In genomic region chr19:49335784-49336481, GRCh38 we compare ENCODE assay signal across 2 cellular contexts.
TF ChIP-seq lines count a peak whose summit lies in the region.

No MANE protein-coding gene starts in this region.

TF ChIP-seq in liver, 16 proteins besides CTCF, POLR2A, EP300 and RAD21:
- TF ChIP-seq MAX (IDR thresholded peaks at IDR 0.05), result no peak
- no peak for TF ChIP-seq SP1 (IDR thresholded peaks at IDR 0.05)
- TF ChIP-seq EGR1 (IDR thresholded peaks at IDR 0.05; ENCODE audit: low read depth in 2 of 2), result no peak
- TF ChIP-seq RXRA (IDR thresholded peaks at IDR 0.05), result no peak
- TF ChIP-seq HNF4G (IDR thresholded peaks at IDR 0.05), result no peak
- TF ChIP-seq REST (IDR thresholded peaks at IDR 0.05), result no peak
- TF ChIP-seq FOXA2 (IDR thresholded peaks at IDR 0.05), result no peak
- no peak for TF ChIP-seq YY1 (IDR thresholded peaks at IDR 0.05)
- no peak for TF ChIP-seq JUND (IDR thresholded peaks at IDR 0.05)
- TF ChIP-seq HNF4A (conservative IDR thresholded peaks at IDR 0.05), result no peak
- no peak for TF ChIP-seq TAF1 (conservative IDR thresholded peaks at IDR 0.05)
- TF ChIP-seq FOXA1 (IDR thresholded peaks at IDR 0.05), result no peak

TF ChIP-seq in HepG2, 621 proteins besides CTCF, POLR2A, EP300 and RAD21:
- no peak for TF ChIP-seq ERF (CRISPR knock-in tag; IDR thresholded peaks at IDR 0.05)
- TF ChIP-seq ZNF44 (CRISPR knock-in tag; IDR thresholded peaks at IDR 0.05), result no peak
- no peak for TF ChIP-seq CSRNP1 (CRISPR knock-in tag; IDR thresholded peaks at IDR 0.05)
- no peak for TF ChIP-seq ZBTB3 (CRISPR knock-in tag; IDR thresholded peaks at IDR 0.05; ENCODE audit: borderline replicate concordance, low read depth)
- TF ChIP-seq BRF2 (CRISPR knock-in tag; IDR thresholded peaks at IDR 0.05), result no peak
- no peak for TF ChIP-seq PCBP2 (optimal IDR thresholded peaks at IDR 0.05; ENCODE audit: low read depth, low read length, poor library complexity, severe bottlenecking)
- TF ChIP-seq ZKSCAN5 (CRISPR knock-in tag; IDR thresholded peaks at IDR 0.05), result no peak
- TF ChIP-seq PRDM4 (CRISPR knock-in tag; IDR thresholded peaks at IDR 0.05; ENCODE audit: borderline replicate concordance), result no peak
- no peak for TF ChIP-seq ZNF496 (CRISPR knock-in tag; IDR thresholded peaks at IDR 0.05; ENCODE audit: insufficient replicate concordance)
- TF ChIP-seq ZNF562 (CRISPR knock-in tag; IDR thresholded peaks at IDR 0.05; ENCODE audit: borderline replicate concordance), result no peak
- TF ChIP-seq RFX5 (IDR thresholded peaks at IDR 0.05; ENCODE audit: low read depth, low read length), result no peak
TF ChIP-seq in HepG2: peak in this region for 0.
